Comparison of ENCODE assay signal across 9 cellular contexts in the genomic region with DNA sequence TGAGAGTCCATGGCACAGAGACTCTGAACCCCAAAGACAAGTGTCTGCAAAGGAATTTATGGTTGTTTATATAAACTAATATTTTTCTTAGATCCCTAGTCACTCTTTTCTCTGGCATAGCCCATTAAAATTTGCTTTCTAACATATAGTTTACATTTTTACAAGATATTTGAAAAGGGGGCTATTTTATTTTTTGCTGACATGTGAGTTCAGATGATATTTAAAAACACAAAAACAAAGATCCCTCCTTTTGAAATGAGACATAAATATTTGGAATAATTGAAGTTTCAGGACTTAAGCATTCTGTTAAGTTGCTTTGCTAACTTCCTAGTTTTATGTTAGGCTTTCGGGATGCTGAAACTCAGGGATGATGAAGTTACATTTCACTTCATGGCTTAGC.
"Had no signal": no experiment of that assay in that cellular context is flagged by ENCODE, and none has a peak within 500 bp of the region (broad histone marks: within the 10 kb centered on the region; RNA-seq: fewer than 3 reads in every experiment).

No MANE protein-coding gene starts in this region.

- H3K4me1 ChIP-seq: ascending aorta had no signal

- H3K4me3 ChIP-seq: ascending aorta, heart right ventricle, left ventricle myocardium inferior, skin epidermis, transverse colon had no signal

- H3K27me3 Mint-ChIP-seq: activated naive CD8-positive, alpha-beta T cell treated with anti-CD3 and anti-CD28 coated beads, Interleukin-2, amount 10 ng/mL, durations not matched to agents 7 days and 5 days had no signal

- H3K9me3 ChIP-seq: ascending aorta, heart right ventricle, left ventricle myocardium inferior, neutrophil, transverse colon had no signal

- H3K27ac ChIP-seq: ascending aorta, neutrophil had no signal

- ATAC-seq: heart right ventricle had no signal

- DNase-seq: activated CD4-positive, CD25-positive, alpha-beta regulatory T cell treated with anti-CD3 and anti-CD28 coated beads, Interleukin-2, amount 50 U/mL, for 72 hours; activated naive CD8-positive, alpha-beta T cell treated with anti-CD3 and anti-CD28 coated beads, Interleukin-2, amount 10 ng/mL, durations not matched to agents 7 days and 5 days; heart right ventricle; kidney; left ventricle myocardium inferior; transverse colon had no signal

- H3K27me3 ChIP-seq: ascending aorta, heart right ventricle, neutrophil, transverse colon had no signal

- H3K4me3 Mint-ChIP-seq: activated naive CD8-positive, alpha-beta T cell treated with anti-CD3 and anti-CD28 coated beads, Interleukin-2, amount 10 ng/mL, durations not matched to agents 7 days and 5 days had no signal

- H3K36me3 ChIP-seq: ascending aorta, left ventricle myocardium inferior, transverse colon had no signal
